In genomic region chr16:12801511-12802042, GRCh38 we compare ENCODE assay signal across 8 cellular contexts. TPM values are rescaled to one million over a fixed set of nuclear protein-coding genes. Genes with fewer than 3 reads are reported as not detected.
A peak's percentile ranks its signal among the peaks of the same experiment; 100 is the strongest.
DNase-seq lines count a peak whose midpoint lies in the region; ATAC-seq and TF ChIP-seq lines count a peak whose summit lies in the region.

No MANE protein-coding gene starts in this region.

- no peaks in the 10 kb centered on the region for H3K4me1 ChIP-seq in prostate gland (replicated peaks)

- peaks cover 0 to 12% (median 0%) of the 10 kb centered on the region in 5 experiments for H3K9me3 Mint-ChIP-seq in brain
- peaks cover 0 to 6% (median 2%) of the 10 kb centered on the region in 7 donors for H3K9me3 Mint-ChIP-seq in naive B cell

- TF ChIP-seq CTCF in GM06990 (IDR thresholded peaks at IDR 0.05; ENCODE audit: insufficient read depth, low read length, poor library complexity, severe bottlenecking) (no peak), brain (conservative IDR thresholded peaks at IDR 0.05) (no peak), WERI-Rb-1 (IDR thresholded peaks at IDR 0.05; ENCODE audit: low read depth, low read length) (no peak), prostate gland (IDR thresholded peaks at IDR 0.05) (no peak)

- DNase-seq in GM06990 (ENCODE audit: extremely low read depth, insufficient read length), result peak; percentile 68
- peak; percentile 46 for DNase-seq in MG63
- no peak for DNase-seq in naive B cell
- DNase-seq in WERI-Rb-1, result no peak
- no peak for DNase-seq in iPS-NIHi11 (ENCODE audit: low spot score)
- DNase-seq in prostate gland (ENCODE audit: low spot score), result no peak

- H3K27ac ChIP-seq in WERI-Rb-1, result no peak overlapping the region
- H3K27ac ChIP-seq in prostate gland, result no peak overlapping the region

- H3K36me3 Mint-ChIP-seq in brain (no peaks in the 10 kb centered on the region), naive B cell (no peaks in the 10 kb centered on the region)

- H3K36me3 ChIP-seq in GM06990 (ENCODE audit: control insufficient read depth, insufficient read depth, low read length), result no peaks in the 10 kb centered on the region; the same call in 1 of the 2 replicates
- no peaks in the 10 kb centered on the region; the same call in 1 of the 2 replicates for H3K36me3 ChIP-seq in MG63
- no peaks in the 10 kb centered on the region for H3K36me3 ChIP-seq in WERI-Rb-1
- no peaks in the 10 kb centered on the region for H3K36me3 ChIP-seq in prostate gland

- H3K9me3 ChIP-seq in MG63 (no peaks in the 10 kb centered on the region), WERI-Rb-1 (ENCODE audit: severe bottlenecking) (peaks cover 3% of the 10 kb centered on the region), prostate gland (no peaks in the 10 kb centered on the region)

- no peak for TF ChIP-seq POLR2A in prostate gland (IDR thresholded peaks at IDR 0.05)

- H3K27ac Mint-ChIP-seq in brain (peak overlapping the region in 3 of 5 experiments; percentile 36 to 74 (median 73)), naive B cell (peak overlapping the region in 2 of 6 donors; percentile 65 to 69)

- ATAC-seq in naive B cell (ENCODE audit: low read depth in 2 of 2), result no peak
- ATAC-seq in HG02973 (IDR thresholded peaks at IDR 0.05; ENCODE audit: unreplicated experiment), result no peak

- intact Hi-C loops in prostate gland (cut with DNase I), result no loop called here

- 52% methylated on average over 4 of the region's 4 CpGs for WGBS in prostate gland

- H3K4me1 Mint-ChIP-seq in brain (peaks cover 28% of the 10 kb centered on the region), naive B cell (peaks cover 16 to 29% (median 28%) of the 10 kb centered on the region in 3 donors)

- peak overlapping the region in 4 of 5 experiments; percentile 65 to 97 (median 90) for H3K4me3 Mint-ChIP-seq in brain
- H3K4me3 Mint-ChIP-seq in naive B cell, result peak overlapping the region in 7 of 8 donors; percentile 30 to 94 (median 89)

- H3K27me3 ChIP-seq in GM06990 (replicated peaks; ENCODE audit: control insufficient read depth, insufficient read depth, low read length) (no peaks in the 10 kb centered on the region), MG63 (no peaks in the 10 kb centered on the region), WERI-Rb-1 (ENCODE audit: insufficient read depth, low read depth, severe bottlenecking) (no peaks in the 10 kb centered on the region), prostate gland (replicated peaks; ENCODE audit: insufficient read depth) (no peaks in the 10 kb centered on the region)

- H3K27me3 Mint-ChIP-seq in brain, result peaks cover 3% of the 10 kb centered on the region
- H3K27me3 Mint-ChIP-seq in naive B cell, result peaks cover 0 to 13% (median 0%) of the 10 kb centered on the region in 3 donors

- H3K4me3 ChIP-seq in GM06990 (replicated peaks; ENCODE audit: low read depth, low read length), result peak overlapping the region; percentile 5; the same call in 1 of the 2 replicates
- peak overlapping the region; percentile 81 for H3K4me3 ChIP-seq in MG63
- H3K4me3 ChIP-seq in WERI-Rb-1 (ENCODE audit: low read depth, low read length), result no peak overlapping the region
- no peak overlapping the region for H3K4me3 ChIP-seq in prostate gland

RNA-seq across cellular contexts. Expression of gene CPPED1, which starts 2.1 kb away (rescaled TPM):
- total RNA-seq in MG63 (2014; rRNA removed; shearing (Covaris generic); ENCODE audit: low replicate concordance), result 27.3 and 28.3 TPM in 2 replicates
- polyA plus RNA-seq in brain (ENCODE audit: insufficient read depth, low read depth, low replicate concordance) (23.9 TPM), naive B cell (ENCODE audit: low read depth in 6 of 6) (1 to 10 TPM; 1.9 to 9.1 (median 8.2) TPM)
- 10 to 100 TPM; 24.8 to 61.0 TPM for total RNA-seq in prostate gland

Comparison
In these comparisons a context has a peak if more than half of its experiments do, and no peak if none do; other contexts are left out.
1. DNase-seq: peak in GM06990 (single experiment) and MG63 (single experiment); none in naive B cell (single experiment), WERI-Rb-1 (single experiment), iPS-NIHi11 (single experiment) and prostate gland (single experiment).
2. H3K4me3 ChIP-seq: peak in GM06990 (single experiment) and MG63 (single experiment); none in WERI-Rb-1 (single experiment) and prostate gland (0 of 2).